8 cellular contexts compared by ENCODE assay signal in genomic region chr12:56631790-56632700, GRCh38. TPM values are rescaled to one million over a fixed set of nuclear protein-coding genes. Genes with fewer than 3 reads are reported as not detected.
A peak's percentile ranks its signal among the peaks of the same experiment; 100 is the strongest.
DNase-seq lines count a peak whose midpoint lies in the region; ATAC-seq and TF ChIP-seq lines count a peak whose summit lies in the region.

No MANE protein-coding gene starts in this region.

- peaks cover 27% of the 10 kb centered on the region for H3K79me2 ChIP-seq in trophoblast cell (ENCODE audit: control insufficient read depth, insufficient read depth, low read length, poor library complexity)

- H2AFZ ChIP-seq in trophoblast cell (ENCODE audit: insufficient read depth, low read length, poor library complexity), result no peak overlapping the region

- H3K9me3 ChIP-seq in cardiac muscle cell (ENCODE audit: low read depth), result no peaks in the 10 kb centered on the region
- H3K9me3 ChIP-seq in trophoblast cell (ENCODE audit: insufficient read depth, low read depth, low read length), result peaks cover 2% of the 10 kb centered on the region

- peak overlapping the region; percentile 18 for H2AK5ac ChIP-seq in trophoblast cell (ENCODE audit: low read length)

- no peak overlapping the region for H3K23ac ChIP-seq in trophoblast cell (ENCODE audit: low read length)

- no peak overlapping the region for H4K12ac ChIP-seq in trophoblast cell (ENCODE audit: low read depth, low read length)

- peak overlapping the region; percentile 69 for H3K27ac ChIP-seq in cardiac muscle cell
- peak overlapping the region; percentile 25 for H3K27ac ChIP-seq in trophoblast cell (ENCODE audit: low read depth, low read length)

- H3K18ac ChIP-seq in trophoblast cell (ENCODE audit: low read length), result no peak overlapping the region

- H3K9me3 Mint-ChIP-seq in activated naive CD8-positive, alpha-beta T cell treated with anti-CD3 and anti-CD28 coated beads, Interleukin-2, amount 10 ng/mL, durations not matched to agents 7 days and 5 days, result no peaks in the 10 kb centered on the region

- TF ChIP-seq CTCF in GM12865 (IDR thresholded peaks at IDR 0.05; ENCODE audit: insufficient read depth, low read depth, low read length, missing control alignments) (no peak), cardiac muscle cell (IDR thresholded peaks at IDR 0.05; ENCODE audit: low read depth, low read length) (no peak)

- H3K27ac Mint-ChIP-seq in activated naive CD8-positive, alpha-beta T cell treated with anti-CD3 and anti-CD28 coated beads, Interleukin-2, amount 10 ng/mL, durations not matched to agents 7 days and 5 days, result peak overlapping the region; percentile 68

- no peak overlapping the region for H3K14ac ChIP-seq in trophoblast cell (ENCODE audit: low read length)

- H2BK5ac ChIP-seq in trophoblast cell (ENCODE audit: low read depth, low read length, poor library complexity), result peak overlapping the region; percentile 29

- ATAC-seq in HG03175 (IDR thresholded peaks at IDR 0.05; ENCODE audit: unreplicated experiment) (peak; percentile 18), HG02981 (IDR thresholded peaks at IDR 0.05; ENCODE audit: unreplicated experiment) (no peak)
- no peak for ATAC-seq in activated naive CD8-positive, alpha-beta T cell treated with anti-CD3 and anti-CD28 coated beads, Interleukin-2, amount 10 ng/mL, durations not matched to agents 7 days and 5 days (ENCODE audit: low read depth)

- H2BK12ac ChIP-seq in trophoblast cell (ENCODE audit: low read length), result no peak overlapping the region

- no peaks in the 10 kb centered on the region for H3K27me3 Mint-ChIP-seq in activated naive CD8-positive, alpha-beta T cell treated with anti-CD3 and anti-CD28 coated beads, Interleukin-2, amount 10 ng/mL, durations not matched to agents 7 days and 5 days

- peak overlapping the region; percentile 48 for H3K4me2 ChIP-seq in trophoblast cell (ENCODE audit: low read length)

- POLR2A ChIA-PET in activated naive CD8-positive, alpha-beta T cell treated with anti-CD3 and anti-CD28 coated beads, Interleukin-2, amount 10 ng/mL, durations not matched to agents 7 days and 5 days (lab: Charles Lee), result interaction anchor here (1.9 to 5.0 kb wide), 2 partner anchors 56 to 93 kb away, joined by 4 to 52 read pairs; partner anchors contain the start of genes NACA and PTGES3

- H3K27me3 ChIP-seq in cardiac muscle cell (no peaks in the 10 kb centered on the region), trophoblast cell (ENCODE audit: insufficient read depth, low read length) (no peaks in the 10 kb centered on the region)

- H3K4me3 Mint-ChIP-seq in activated naive CD8-positive, alpha-beta T cell treated with anti-CD3 and anti-CD28 coated beads, Interleukin-2, amount 10 ng/mL, durations not matched to agents 7 days and 5 days, result peak overlapping the region; percentile 97

- H3K36me3 Mint-ChIP-seq in activated naive CD8-positive, alpha-beta T cell treated with anti-CD3 and anti-CD28 coated beads, Interleukin-2, amount 10 ng/mL, durations not matched to agents 7 days and 5 days, result peaks cover 8% of the 10 kb centered on the region

- H3K79me1 ChIP-seq in trophoblast cell (ENCODE audit: low read length), result peaks cover 32% of the 10 kb centered on the region

- WGBS in trophoblast cell (ENCODE audit: extremely low coverage, insufficient coverage, insufficient read length), result no CpG with 5 or more reads among the region's 13 CpGs

- peak overlapping the region; percentile 22 for H4K91ac ChIP-seq in trophoblast cell (ENCODE audit: low read depth, low read length)

- peak overlapping the region; percentile 25 for H3K4ac ChIP-seq in trophoblast cell (ENCODE audit: low read depth, low read length)

- peaks cover 61% of the 10 kb centered on the region for H3K4me1 Mint-ChIP-seq in activated naive CD8-positive, alpha-beta T cell treated with anti-CD3 and anti-CD28 coated beads, Interleukin-2, amount 10 ng/mL, durations not matched to agents 7 days and 5 days

- H3K9ac ChIP-seq in trophoblast cell (ENCODE audit: low read length), result no peak overlapping the region

- H3K4me3 ChIP-seq in GM12865 (ENCODE audit: low read depth, low read length), result peak overlapping the region; percentile 51
- H3K4me3 ChIP-seq in cardiac muscle cell, result peak overlapping the region; percentile 6
- no peak overlapping the region for H3K4me3 ChIP-seq in trophoblast cell (ENCODE audit: low read depth, low read length)

- no peak overlapping the region for H4K8ac ChIP-seq in trophoblast cell (ENCODE audit: low read depth, low read length)

- H3K36me3 ChIP-seq in cardiac muscle cell, result no peaks in the 10 kb centered on the region
- H3K36me3 ChIP-seq in trophoblast cell (ENCODE audit: control insufficient read depth in 1 of 2, insufficient read depth in 2 of 2, low read length in 2 of 2), result peaks cover 2 to 5% of the 10 kb centered on the region in 2 experiments

- H2BK120ac ChIP-seq in trophoblast cell (ENCODE audit: insufficient read depth, low read length, poor library complexity), result no peak overlapping the region

- DNase-seq in GM12865 (ENCODE audit: low read depth) (peak; percentile 77), RPMI8226 (peak; percentile 77), cardiac muscle cell (ENCODE audit: low read depth in 1 of 2, low spot score in 1 of 2) (peak; percentile 47 to 80), trophoblast cell (peak in 1 of 2 donors; percentile 42), KG1 (lab: John Stamatoyannopoulos, UW) (no peak)
- peak; percentile 74 for DNase-seq in activated naive CD8-positive, alpha-beta T cell treated with anti-CD3 and anti-CD28 coated beads, Interleukin-2, amount 10 ng/mL, durations not matched to agents 7 days and 5 days

- H3K4me1 ChIP-seq in cardiac muscle cell (ENCODE audit: low read depth) (peaks cover 39% of the 10 kb centered on the region), trophoblast cell (ENCODE audit: control insufficient read depth in 1 of 2, insufficient read depth in 2 of 2, low read length in 2 of 2) (peaks cover 13 to 30% of the 10 kb centered on the region in 2 experiments)

RNA-seq across cellular contexts. Expression of gene BAZ2A, which starts 1.9 kb away (rescaled TPM):
- total RNA-seq in activated naive CD8-positive, alpha-beta T cell treated with anti-CD3 and anti-CD28 coated beads, Interleukin-2, amount 10 ng/mL, durations not matched to agents 7 days and 5 days, result 100 to 1,000 TPM; 139 to 145 TPM
- total RNA-seq in cardiac muscle cell, result 72.4 and 153 TPM in 2 replicates
- 65.0 and 104 TPM in 2 replicates for polyA plus RNA-seq in cardiac muscle cell
- 129 and 130 TPM in 2 replicates for polyA plus RNA-seq in trophoblast cell (2013)

RNA-seq across cellular contexts. Expression of gene ATP5F1B, which starts 13.7 kb away (rescaled TPM):
- 100 to 1,000 TPM; 468 to 471 TPM for total RNA-seq in activated naive CD8-positive, alpha-beta T cell treated with anti-CD3 and anti-CD28 coated beads, Interleukin-2, amount 10 ng/mL, durations not matched to agents 7 days and 5 days
- 1,322 and 1,661 TPM in 2 replicates for total RNA-seq in cardiac muscle cell
- 3,161 and 3,964 TPM in 2 replicates for polyA plus RNA-seq in cardiac muscle cell
- 513 and 514 TPM in 2 replicates for polyA plus RNA-seq in trophoblast cell (2013)

RNA-seq across cellular contexts. Expression of gene PTGES3, which starts 56.0 kb away (rescaled TPM):
- total RNA-seq in activated naive CD8-positive, alpha-beta T cell treated with anti-CD3 and anti-CD28 coated beads, Interleukin-2, amount 10 ng/mL, durations not matched to agents 7 days and 5 days, result 100 to 1,000 TPM; 210 to 217 TPM
- total RNA-seq in cardiac muscle cell, result 59.9 and 82.2 TPM in 2 replicates
- 210 and 262 TPM in 2 replicates for polyA plus RNA-seq in cardiac muscle cell
- polyA plus RNA-seq in trophoblast cell (2013), result 298 and 301 TPM in 2 replicates
